ENCODE assay signal across 1 cellular context in genomic region chr4:95637047-95637600, GRCh38.
TF ChIP-seq lines count a peak whose summit lies in the region.

No MANE protein-coding gene starts in this region.

TF ChIP-seq in HCT116, 20 proteins besides CTCF, POLR2A, EP300 and RAD21 (continued from another document):
- TF ChIP-seq REST (IDR thresholded peaks at IDR 0.05; ENCODE audit: low read depth) (no peak), SP1 (IDR thresholded peaks at IDR 0.05; ENCODE audit: low read depth) (no peak)
